Comparison of ENCODE assay signal across 16 cellular contexts in the genomic region with DNA sequence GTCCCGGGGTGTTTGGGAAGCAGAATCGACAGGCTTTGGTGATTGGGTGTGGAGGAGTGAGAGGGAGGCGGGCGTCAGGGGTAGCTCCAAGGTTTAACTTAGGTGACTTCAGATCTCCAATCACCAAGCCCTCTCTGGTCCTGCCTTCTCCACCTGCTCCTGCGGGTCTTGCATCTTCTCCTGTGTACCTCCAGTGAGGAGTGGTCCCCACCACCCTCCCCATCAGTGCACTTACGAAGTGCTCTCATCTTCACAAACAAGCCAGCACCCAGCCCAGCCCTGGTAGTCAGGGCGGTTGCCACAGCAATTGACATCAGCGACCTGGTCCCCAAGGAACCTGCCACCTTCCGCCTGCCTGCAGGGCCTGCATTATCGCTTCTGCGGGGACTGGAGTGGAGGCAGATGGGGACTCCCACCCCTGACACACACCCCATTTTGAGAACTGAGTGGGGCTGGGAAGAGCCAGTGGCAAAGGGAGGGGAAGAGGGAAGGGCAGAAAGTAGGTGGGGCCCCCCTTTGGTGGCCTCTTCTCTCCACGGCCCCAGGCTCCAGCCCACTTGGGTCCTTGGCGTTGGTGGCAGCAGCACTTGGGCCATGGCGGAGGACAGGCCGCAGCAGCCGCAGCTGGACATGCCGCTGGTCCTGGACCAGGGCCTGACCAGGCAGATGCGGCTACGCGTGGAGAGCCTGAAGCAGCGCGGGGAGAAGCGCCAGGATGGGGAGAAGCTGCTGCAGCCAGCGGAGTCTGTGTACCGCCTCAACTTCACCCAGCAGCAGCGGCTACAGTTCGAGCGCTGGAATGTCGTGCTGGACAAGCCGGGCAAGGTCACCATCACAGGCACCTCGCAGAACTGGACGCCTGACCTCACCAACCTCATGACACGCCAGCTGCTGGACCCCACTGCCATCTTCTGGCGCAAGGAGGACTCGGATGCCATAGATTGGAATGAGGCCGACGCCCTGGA. TPM values are rescaled to one million over a fixed set of nuclear protein-coding genes. Genes with fewer than 3 reads are reported as not detected.
DNase-seq lines count a peak whose midpoint lies in the region; ATAC-seq and TF ChIP-seq lines count a peak whose summit lies in the region.
"Had no signal": no experiment of that assay in that cellular context is flagged by ENCODE, and none has a peak within 500 bp of the region (broad histone marks: within the 10 kb centered on the region; RNA-seq: fewer than 3 reads in every experiment).

A gene with protein sequence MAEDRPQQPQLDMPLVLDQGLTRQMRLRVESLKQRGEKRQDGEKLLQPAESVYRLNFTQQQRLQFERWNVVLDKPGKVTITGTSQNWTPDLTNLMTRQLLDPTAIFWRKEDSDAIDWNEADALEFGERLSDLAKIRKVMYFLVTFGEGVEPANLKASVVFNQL (plus strand): TSS at position 595 of the 965 bp plus-strand sequence. CDS start 0 bp downstream, at position 595.

- no peak within 1 kb of the TSS for H3K4me3 Mint-ChIP-seq in T-helper 2 cell treated with Interferon-gamma antibody and Interleukin-4, amounts not matched to agents 5 μg/mL and 100 μg/mL, for 36 hours
- H3K4me3 Mint-ChIP-seq in T-helper 17 cell (no peak within 1 kb of the TSS), progenitor cell of endocrine pancreas (ENCODE audit: low read depth) (no peak within 1 kb of the TSS)
- H3K4me3 Mint-ChIP-seq in stimulated activated naive B cell treated with anti-CD40 and anti-IgM and Interleukin-4, amounts not matched to agents 10 μg/mL and 1 μg/mL and 100 μg/mL, for 72 hours: no peak within 1 kb of the TSS

- 82% methylated on average over 8 of the region's 37 CpGs for WGBS in right lobe of liver (ENCODE audit: insufficient coverage, low coverage, low lambda C conversion rate, missing lambda C conversion rate)
- WGBS in psoas muscle, 3 donors: 86 to 91% (median 89%) methylated on average over 37 of the region's 37 CpGs

- H3K27ac Mint-ChIP-seq in T-helper 2 cell treated with Interferon-gamma antibody and Interleukin-4, amounts not matched to agents 5 μg/mL and 100 μg/mL, for 36 hours: peak within 1 kb of the TSS; percentile 20
- H3K27ac Mint-ChIP-seq in T-helper 17 cell: peak within 1 kb of the TSS; percentile 86
- H3K27ac Mint-ChIP-seq in progenitor cell of endocrine pancreas: no peak within 1 kb of the TSS
- no peak within 1 kb of the TSS for H3K27ac Mint-ChIP-seq in stimulated activated naive B cell treated with anti-CD40 and anti-IgM and Interleukin-4, amounts not matched to agents 10 μg/mL and 1 μg/mL and 100 μg/mL, for 72 hours

- H3K36me3 Mint-ChIP-seq in T-helper 2 cell treated with Interferon-gamma antibody and Interleukin-4, amounts not matched to agents 5 μg/mL and 100 μg/mL, for 36 hours (ENCODE audit: low read depth): no peaks in the 10 kb centered on the region
- H3K36me3 Mint-ChIP-seq in T-helper 17 cell (ENCODE audit: low read depth): no peaks in the 10 kb centered on the region
- peaks cover 1% of the 10 kb centered on the region for H3K36me3 Mint-ChIP-seq in progenitor cell of endocrine pancreas (ENCODE audit: insufficient read depth)
- no peaks in the 10 kb centered on the region for H3K36me3 Mint-ChIP-seq in stimulated activated naive B cell treated with anti-CD40 and anti-IgM and Interleukin-4, amounts not matched to agents 10 μg/mL and 1 μg/mL and 100 μg/mL, for 72 hours

- no peaks in the 10 kb centered on the region for H3K27me3 Mint-ChIP-seq in T-helper 2 cell treated with Interferon-gamma antibody and Interleukin-4, amounts not matched to agents 5 μg/mL and 100 μg/mL, for 36 hours (ENCODE audit: low read depth)
- no peaks in the 10 kb centered on the region for H3K27me3 Mint-ChIP-seq in T-helper 17 cell
- H3K27me3 Mint-ChIP-seq in progenitor cell of endocrine pancreas: no peaks in the 10 kb centered on the region
- H3K27me3 Mint-ChIP-seq in stimulated activated naive B cell treated with anti-CD40 and anti-IgM and Interleukin-4, amounts not matched to agents 10 μg/mL and 1 μg/mL and 100 μg/mL, for 72 hours: peaks cover 0 to 9% of the 10 kb centered on the region in 2 donors

- no peaks in the 10 kb centered on the region for H3K9me3 Mint-ChIP-seq in T-helper 2 cell treated with Interferon-gamma antibody and Interleukin-4, amounts not matched to agents 5 μg/mL and 100 μg/mL, for 36 hours
- H3K9me3 Mint-ChIP-seq in progenitor cell of endocrine pancreas (ENCODE audit: low read depth): no peaks in the 10 kb centered on the region
- peaks cover 0 to 1% of the 10 kb centered on the region in 2 donors for H3K9me3 Mint-ChIP-seq in stimulated activated naive B cell treated with anti-CD40 and anti-IgM and Interleukin-4, amounts not matched to agents 10 μg/mL and 1 μg/mL and 100 μg/mL, for 72 hours

- H3K27me3 ChIP-seq in right lobe of liver: no peaks in the 10 kb centered on the region
- no peaks in the 10 kb centered on the region for H3K27me3 ChIP-seq in psoas muscle (ENCODE audit: insufficient read depth in 3 of 3, low read length in 2 of 3)

- intact Hi-C loops in right lobe of liver (cut with DNase I): no loop called here
- intact Hi-C loops in psoas muscle (cut with DNase I): no loop called here

- H3K4me1 Mint-ChIP-seq in T-helper 2 cell treated with Interferon-gamma antibody and Interleukin-4, amounts not matched to agents 5 μg/mL and 100 μg/mL, for 36 hours (ENCODE audit: low read depth): no peaks in the 10 kb centered on the region
- peaks cover 2% of the 10 kb centered on the region for H3K4me1 Mint-ChIP-seq in T-helper 17 cell
- H3K4me1 Mint-ChIP-seq in progenitor cell of endocrine pancreas (ENCODE audit: low read depth): no peaks in the 10 kb centered on the region
- H3K4me1 Mint-ChIP-seq in stimulated activated naive B cell treated with anti-CD40 and anti-IgM and Interleukin-4, amounts not matched to agents 10 μg/mL and 1 μg/mL and 100 μg/mL, for 72 hours: no peaks in the 10 kb centered on the region

- no peak for TF ChIP-seq CTCF in right lobe of liver (IDR thresholded peaks at IDR 0.05)
- TF ChIP-seq CTCF in psoas muscle (IDR thresholded peaks at IDR 0.05): no peak
- no peak for TF ChIP-seq CTCF in progenitor cell of endocrine pancreas (IDR thresholded peaks at IDR 0.05; ENCODE audit: unreplicated experiment)

- H3K27ac ChIP-seq in right lobe of liver: no peak within 1 kb of the TSS
- no peak within 1 kb of the TSS for H3K27ac ChIP-seq in psoas muscle
- H3K27ac ChIP-seq: C4-2B had no signal

- H3K9me3 ChIP-seq in T-helper 17 cell (ENCODE audit: control insufficient read depth, low read length, poor library complexity, severe bottlenecking) (no peaks in the 10 kb centered on the region), right lobe of liver (no peaks in the 10 kb centered on the region), psoas muscle (no peaks in the 10 kb centered on the region)

- H3K4me3 ChIP-seq in right lobe of liver (no peak within 1 kb of the TSS), psoas muscle (no peak within 1 kb of the TSS)

- DNase-seq in T-helper 2 cell treated with Interferon-gamma antibody and Interleukin-4, amounts not matched to agents 5 μg/mL and 100 μg/mL, for 36 hours (ENCODE audit: low spot score): no peak
- no peak for DNase-seq in T-helper 2 cell
- no peak for DNase-seq in T-helper 17 cell
- peak in 2 of 3 donors; percentile 9 to 48 for DNase-seq in right lobe of liver
- DNase-seq in psoas muscle: peak; percentile 11 to 32
- DNase-seq in progenitor cell of endocrine pancreas (ENCODE audit: low spot score, unreplicated experiment): no peak
- no peak for DNase-seq in NOMO-1 treated with DMSO at 0.1 percent for 48 hours (lab: John Stamatoyannopoulos, UW; ENCODE audit: unreplicated experiment)
- DNase-seq in stimulated activated naive B cell treated with anti-CD40 and anti-IgM and Interleukin-4, amounts not matched to agents 10 μg/mL and 1 μg/mL and 100 μg/mL, for 72 hours: no peak
- DNase-seq: NCI-H1048, NCI-H1694, NCI-H774, SIG-M5 had no signal

- H3K36me3 ChIP-seq in right lobe of liver (peaks cover 0 to 10% (median 0%) of the 10 kb centered on the region in 4 donors), psoas muscle (ENCODE audit: insufficient read depth in 1 of 2, low read depth in 1 of 2) (no peaks in the 10 kb centered on the region)

- no peak for TF ChIP-seq POLR2A in right lobe of liver (IDR thresholded peaks at IDR 0.05)

- no peak for ATAC-seq in T-helper 17 cell
- ATAC-seq in right lobe of liver: peak in 1 of 4 donors; percentile 3
- ATAC-seq in psoas muscle: no peak
- ATAC-seq in stimulated activated naive B cell treated with anti-CD40 and anti-IgM and Interleukin-4, amounts not matched to agents 10 μg/mL and 1 μg/mL and 100 μg/mL, for 72 hours (replicated peaks): no peak

- H3K4me1 ChIP-seq in right lobe of liver: peaks cover 0 to 16% (median 2%) of the 10 kb centered on the region in 4 donors
- no peaks in the 10 kb centered on the region for H3K4me1 ChIP-seq in psoas muscle

RNA-seq across cellular contexts. Expression of the gene that starts here (rescaled TPM):
- total RNA-seq in T-helper 17 cell: not detected
- 1 to 10 TPM in 5 of 6 experiments, not detected in 1; 1.0 to 4.2 (median 2.0) TPM for total RNA-seq in right lobe of liver
- total RNA-seq in psoas muscle: not detected
- polyA plus RNA-seq in psoas muscle: under 1 TPM in 1 of 3 donors, not detected in 2; 0.32 TPM
- not detected in 2 replicates for total RNA-seq in progenitor cell of endocrine pancreas
- total RNA-seq: A172, M059J, NCI-H460 had no signal

Comparison
In these comparisons a context has a peak if more than half of its experiments do, and no peak if none do; other contexts are left out.
1. Peak in DNase-seq in psoas muscle; RNA of the gene not detected or under 1 TPM.
2. DNase-seq: peak in right lobe of liver (2 of 3); none in T-helper 2 cell treated with Interferon-gamma antibody and Interleukin-4, amounts not matched to agents 5 μg/mL and 100 μg/mL, for 36 hours (single experiment), T-helper 2 cell (0 of 5), T-helper 17 cell (0 of 3), progenitor cell of endocrine pancreas (single experiment), NOMO-1 treated with DMSO at 0.1 percent for 48 hours (single experiment) and stimulated activated naive B cell treated with anti-CD40 and anti-IgM and Interleukin-4, amounts not matched to agents 10 μg/mL and 1 μg/mL and 100 μg/mL, for 72 hours (single experiment).
3. H3K27ac Mint-ChIP-seq: peak in T-helper 2 cell treated with Interferon-gamma antibody and Interleukin-4, amounts not matched to agents 5 μg/mL and 100 μg/mL, for 36 hours (single experiment) and T-helper 17 cell (single experiment); none in progenitor cell of endocrine pancreas (single experiment) and stimulated activated naive B cell treated with anti-CD40 and anti-IgM and Interleukin-4, amounts not matched to agents 10 μg/mL and 1 μg/mL and 100 μg/mL, for 72 hours (single experiment).